ENCODE assay signal across 24 cellular contexts in the genomic region with DNA sequence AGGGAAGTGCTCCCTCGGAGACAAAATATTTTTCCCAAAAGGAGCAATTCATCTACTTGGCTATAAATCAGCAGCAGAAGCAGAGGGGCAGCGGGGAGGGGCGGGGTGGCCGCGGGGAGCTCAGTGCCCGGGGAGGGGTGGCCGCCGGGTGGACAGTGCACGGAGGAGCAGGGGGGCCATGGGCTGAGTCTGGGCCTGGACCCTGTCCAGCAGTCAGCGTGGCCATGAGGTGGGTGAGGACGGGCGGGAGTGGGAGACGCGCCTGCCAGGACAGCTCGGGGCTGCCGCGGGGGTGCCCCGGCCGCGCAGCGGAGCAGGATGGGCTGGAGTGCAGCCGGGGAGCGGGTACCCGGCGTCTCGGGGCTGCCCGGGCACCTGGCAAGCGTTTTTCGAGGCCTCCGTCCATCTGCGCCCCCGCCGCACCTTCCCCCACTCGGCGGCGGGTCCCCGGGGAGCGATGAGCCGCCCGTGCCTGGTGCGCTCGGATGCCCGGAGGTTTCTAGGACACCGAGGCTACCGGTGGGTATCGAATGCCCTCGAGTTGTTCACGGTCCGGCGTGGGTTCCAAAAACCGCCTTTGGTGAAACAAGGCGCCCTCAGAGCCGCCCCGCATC.
DNase-seq lines count a peak whose midpoint lies in the region; ATAC-seq and TF ChIP-seq lines count a peak whose summit lies in the region.
"Had no signal": no experiment of that assay in that cellular context is flagged by ENCODE, and none has a peak within 500 bp of the region (broad histone marks: within the 10 kb centered on the region; RNA-seq: fewer than 3 reads in every experiment).

No MANE protein-coding gene starts in this region.

- H3K27me3 ChIP-seq in neuronal stem cell (ENCODE audit: control insufficient read depth in 3 of 3, insufficient read depth in 3 of 3, low read depth in 1 of 3, low read length in 3 of 3) (no peaks in the 10 kb centered on the region), gastrocnemius medialis (no peaks in the 10 kb centered on the region)
- H3K27me3 ChIP-seq: BE2C; BLaER1 treated with 17β-estradiol and CSF1 and Interleukin-3, amounts not matched to agents 10 nM and 100 nM had no signal

- H3K18ac ChIP-seq in neuronal stem cell (ENCODE audit: low read length) = peak overlapping the region; percentile 8

- intact Hi-C loops in posterior vena cava (cut with DNase I) (no loop called here), gastrocnemius medialis (cut with DNase I; ENCODE audit: low total_unique reads) (no loop called here)

- no peaks in the 10 kb centered on the region for H3K4me1 Mint-ChIP-seq in stimulated activated naive CD8-positive, alpha-beta T cell treated with anti-CD3 and anti-CD28 coated beads, Interleukin-15, amount 100 ng/mL, for 72 hours
- H3K4me1 Mint-ChIP-seq: CD14-positive monocyte; CD8-positive, alpha-beta memory T cell had no signal

- no peaks in the 10 kb centered on the region for H3K9me3 Mint-ChIP-seq in stimulated activated naive CD8-positive, alpha-beta T cell treated with anti-CD3 and anti-CD28 coated beads, Interleukin-15, amount 100 ng/mL, for 72 hours
- H3K9me3 Mint-ChIP-seq: CD4-positive, alpha-beta T cell had no signal

- H3K36me3 ChIP-seq in neuronal stem cell (replicated peaks in 1 of 2; ENCODE audit: control insufficient read depth in 2 of 2, insufficient read depth in 2 of 2, low read length in 2 of 2) (no peaks in the 10 kb centered on the region), gastrocnemius medialis (no peaks in the 10 kb centered on the region)
- H3K36me3 ChIP-seq: BE2C; BLaER1 treated with 17β-estradiol and CSF1 and Interleukin-3, amounts not matched to agents 10 nM and 100 nM had no signal

- no peak overlapping the region for H2AFZ ChIP-seq in neuronal stem cell (ENCODE audit: low read length)
- H2AFZ ChIP-seq: GM23248 had no signal

- peak overlapping the region; percentile 3 for H3K4me2 ChIP-seq in neuronal stem cell (ENCODE audit: insufficient read depth, low read length, poor library complexity, severe bottlenecking)
- H3K4me2 ChIP-seq: A549; BLaER1 treated with 17β-estradiol and CSF1 and Interleukin-3, amounts not matched to agents 10 nM and 100 nM had no signal

- H2BK12ac ChIP-seq in neuronal stem cell (ENCODE audit: low read length) = no peak overlapping the region

- no peak overlapping the region for H4K91ac ChIP-seq in neuronal stem cell (ENCODE audit: low read depth, low read length, poor library complexity)

- H2BK5ac ChIP-seq in neuronal stem cell (ENCODE audit: low read length) = no peak overlapping the region

- H2BK15ac ChIP-seq in neuronal stem cell (ENCODE audit: low read length) = no peak overlapping the region

- no peak overlapping the region for H4K8ac ChIP-seq in neuronal stem cell (ENCODE audit: low read depth, low read length)

- H3K27ac Mint-ChIP-seq in stimulated activated naive CD8-positive, alpha-beta T cell treated with anti-CD3 and anti-CD28 coated beads, Interleukin-15, amount 100 ng/mL, for 72 hours = no peak overlapping the region
- H3K27ac Mint-ChIP-seq: CD14-positive monocyte; CD4-positive, alpha-beta T cell; CD8-positive, alpha-beta memory T cell had no signal

- H3K27ac ChIP-seq in neuronal stem cell (replicated peaks; ENCODE audit: low read length) (no peak overlapping the region), gastrocnemius medialis (no peak overlapping the region)
- H3K27ac ChIP-seq: A549; BLaER1 treated with 17β-estradiol and CSF1 and Interleukin-3, amounts not matched to agents 10 nM and 100 nM; GM23248 had no signal

- no peak overlapping the region for H3K4ac ChIP-seq in neuronal stem cell (ENCODE audit: low read length)

- H2AK5ac ChIP-seq in neuronal stem cell (ENCODE audit: low read depth, low read length) = no peak overlapping the region

- H3K27me3 Mint-ChIP-seq in stimulated activated naive CD8-positive, alpha-beta T cell treated with anti-CD3 and anti-CD28 coated beads, Interleukin-15, amount 100 ng/mL, for 72 hours = no peaks in the 10 kb centered on the region

- peak; percentile 64 for ATAC-seq in stimulated activated naive CD8-positive, alpha-beta T cell treated with anti-CD3 and anti-CD28 coated beads, Interleukin-15, amount 100 ng/mL, for 72 hours
- no peak for ATAC-seq in stimulated activated naive CD8-positive, alpha-beta T cell treated with anti-CD3 and anti-CD28 coated beads, Interleukin-15, Interleukin-2, amounts not matched to agents 100 U/mL and 50 U/mL, for 24 hours
- no peak for ATAC-seq in gastrocnemius medialis
- ATAC-seq: A549, GM12878 had no signal

- no peak overlapping the region for H3K9ac ChIP-seq in neuronal stem cell (ENCODE audit: low read depth, low read length, poor library complexity)
- H3K9ac ChIP-seq: BLaER1 treated with 17β-estradiol and CSF1 and Interleukin-3, amounts not matched to agents 10 nM and 100 nM; GM23248 had no signal

- H3K4me1 ChIP-seq in neuronal stem cell (ENCODE audit: control insufficient read depth in 2 of 2, insufficient read depth in 1 of 2, low read depth in 1 of 2, low read length in 2 of 2) = no peaks in the 10 kb centered on the region
- no peaks in the 10 kb centered on the region for H3K4me1 ChIP-seq in gastrocnemius medialis
- H3K4me1 ChIP-seq: A549 had no signal

- no peak overlapping the region for H3K4me3 ChIP-seq in neuronal stem cell (ENCODE audit: low read length in 2 of 2)
- no peak overlapping the region for H3K4me3 ChIP-seq in gastrocnemius medialis
- H3K4me3 ChIP-seq: A549; BLaER1 treated with 17β-estradiol and CSF1 and Interleukin-3, amounts not matched to agents 10 nM and 100 nM; GM12878; GM23248 had no signal

- no peak overlapping the region for H3K14ac ChIP-seq in neuronal stem cell (ENCODE audit: low read length)

- H3K4me3 Mint-ChIP-seq in stimulated activated naive CD8-positive, alpha-beta T cell treated with anti-CD3 and anti-CD28 coated beads, Interleukin-15, amount 100 ng/mL, for 72 hours = no peak overlapping the region
- H3K4me3 Mint-ChIP-seq: CD14-positive monocyte; CD4-positive, alpha-beta T cell; CD8-positive, alpha-beta memory T cell had no signal

- H2BK120ac ChIP-seq in neuronal stem cell (ENCODE audit: low read depth, low read length) = no peak overlapping the region

- no peak for TF ChIP-seq CTCF in gastrocnemius medialis (IDR thresholded peaks at IDR 0.05 in 4 of 5, conservative IDR thresholded peaks at IDR 0.05 in 1 of 5)

- in situ Hi-C loops in gastrocnemius medialis (cut with MboI; ENCODE audit: low sequenced_read_pairs in 4 of 4) = no loop called here

- no peak overlapping the region for H3K23ac ChIP-seq in neuronal stem cell (ENCODE audit: low read depth, low read length, poor library complexity)

- H3K9me3 ChIP-seq in neuronal stem cell (replicated peaks in 1 of 2; ENCODE audit: control insufficient read depth in 2 of 2, insufficient read depth in 1 of 2, low read depth in 1 of 2, low read length in 2 of 2) = no peaks in the 10 kb centered on the region
- H3K9me3 ChIP-seq in gastrocnemius medialis = no peaks in the 10 kb centered on the region
- H3K9me3 ChIP-seq: A549, BE2C had no signal

- no CpG with 5 or more reads among the region's 54 CpGs for WGBS in neuronal stem cell (ENCODE audit: extremely low coverage in 2 of 2, insufficient read length in 2 of 2, insufficient replicate concordance in 1 of 2), 2 donors

- no peak for TF ChIP-seq POLR2A in gastrocnemius medialis (IDR thresholded peaks at IDR 0.05)

- no peak for DNase-seq in stimulated activated naive CD8-positive, alpha-beta T cell treated with anti-CD3 and anti-CD28 coated beads, Interleukin-15, amount 100 ng/mL, for 72 hours
- no peak for DNase-seq in stimulated activated naive CD8-positive, alpha-beta T cell treated with anti-CD3 and anti-CD28 coated beads, Interleukin-15, Interleukin-2, amounts not matched to agents 100 U/mL and 50 U/mL, for 24 hours
- no peak for DNase-seq in neuronal stem cell (ENCODE audit: low spot score)
- peak; percentile 74 for DNase-seq in posterior vena cava (ENCODE audit: low spot score)
- no peak for DNase-seq in UCSD-AML1 (lab: John Stamatoyannopoulos, UW; ENCODE audit: unreplicated experiment)
- no peak for DNase-seq in NCI-H345 (lab: John Stamatoyannopoulos, UW)
- DNase-seq in gastrocnemius medialis = no peak
- DNase-seq: 8988T; ACHN; AML-193; BE2C; CD4-positive, alpha-beta T cell; CD8-positive, alpha-beta memory T cell; DMS 273 treated with DMSO at 0.1 percent for 48 hours; DMS79; EL; GDM1; GM23248; H7; HCEC 1CT had no signal

- no peaks in the 10 kb centered on the region for H3K79me1 ChIP-seq in neuronal stem cell (ENCODE audit: low read depth, low read length)
